ENCODE assay signal across 18 cellular contexts in the genomic region with DNA sequence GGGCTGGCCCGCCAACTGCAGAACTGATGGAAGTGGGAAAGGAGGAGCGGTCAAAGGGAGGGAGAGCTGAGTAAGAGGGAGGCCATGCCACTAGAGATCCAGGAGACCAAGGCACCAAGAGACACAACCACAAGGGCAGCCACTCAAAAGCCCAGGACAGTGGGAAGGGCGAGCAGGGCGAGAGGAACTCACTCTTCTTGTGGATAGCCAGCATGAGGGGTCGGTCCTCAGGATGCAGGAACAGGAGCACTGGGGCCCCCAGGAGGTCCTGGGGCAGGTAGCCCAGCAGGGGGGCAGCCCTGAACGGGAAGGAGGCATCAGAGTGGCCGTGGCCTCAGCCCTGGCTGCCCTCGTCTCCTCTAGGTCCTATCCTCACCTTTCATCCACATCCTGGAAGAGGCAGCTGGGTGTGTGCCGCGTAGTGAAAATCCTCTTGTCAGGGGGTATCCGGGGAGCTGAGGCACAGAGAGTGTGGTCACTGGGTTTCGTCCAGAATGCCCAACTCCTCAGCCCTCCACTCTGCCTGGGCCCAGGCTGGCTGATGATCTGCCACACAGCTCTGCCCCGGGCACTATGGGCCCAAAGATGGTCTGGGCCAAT. TPM values are rescaled to one million over a fixed set of nuclear protein-coding genes. Genes with fewer than 3 reads are reported as not detected.
A peak's percentile ranks its signal among the peaks of the same experiment; 100 is the strongest.
DNase-seq lines count a peak whose midpoint lies in the region; ATAC-seq and TF ChIP-seq lines count a peak whose summit lies in the region.
"Had no signal": no experiment of that assay in that cellular context is flagged by ENCODE, and none has a peak within 500 bp of the region (broad histone marks: within the 10 kb centered on the region; RNA-seq: fewer than 3 reads in every experiment).

No MANE protein-coding gene starts in this region.

- H3K36me3 Mint-ChIP-seq in CD4-positive, alpha-beta T cell (ENCODE audit: low read depth) = peaks cover 98% of the 10 kb centered on the region
- peaks cover 4 to 31% (median 12%) of the 10 kb centered on the region in 3 donors for H3K36me3 Mint-ChIP-seq in immature natural killer cell
- H3K36me3 Mint-ChIP-seq in stimulated activated effector memory CD8-positive, alpha-beta T cell treated with anti-CD3 and anti-CD28 coated beads, Interleukin-12 subunit alpha, Interleukin-12 subunit beta, amount 100 ng/mL, for 72 hours = no peaks in the 10 kb centered on the region

- H3K9me3 ChIP-seq in CD4-positive, alpha-beta T cell (ENCODE audit: control insufficient read depth, low read length) = no peaks in the 10 kb centered on the region
- H3K9me3 ChIP-seq: BE2C had no signal

- POLR2A ChIA-PET in CD4-positive, alpha-beta T cell (lab: Charles Lee) = interaction anchor here (1.3 to 1.7 kb wide), 3 partner anchors 9 to 75 kb away, joined by 5 to 10 read pairs (median 6); no protein-coding TSS in a partner anchor
- POLR2A ChIA-PET in RWPE1 (lab: Yijun Ruan, JAX; ENCODE audit: low non-redundant PET) = no interaction called here

- no peak for TF ChIP-seq CTCF in CD4-positive, alpha-beta T cell (IDR thresholded peaks at IDR 0.05)
- no peak for TF ChIP-seq CTCF in RWPE1 (conservative IDR thresholded peaks at IDR 0.05; ENCODE audit: low read depth)

- H3K27ac Mint-ChIP-seq in CD4-positive, alpha-beta T cell = no peak overlapping the region
- peak overlapping the region in 4 of 6 donors; percentile 42 to 73 (median 59) for H3K27ac Mint-ChIP-seq in immature natural killer cell
- H3K27ac Mint-ChIP-seq in stimulated activated effector memory CD8-positive, alpha-beta T cell treated with anti-CD3 and anti-CD28 coated beads, Interleukin-12 subunit alpha, Interleukin-12 subunit beta, amount 100 ng/mL, for 72 hours = peak overlapping the region; percentile 81
- H3K27ac Mint-ChIP-seq: nephron; T-helper 2 cell treated with Interferon-gamma antibody and Interleukin-4, amounts not matched to agents 5 μg/mL and 100 μg/mL, for 36 hours had no signal

- no peak for DNase-seq in CD4-positive, alpha-beta T cell
- DNase-seq in RWPE1 (ENCODE audit: low spot score) (no peak), immature natural killer cell (no peak), SKM-1 (lab: John Stamatoyannopoulos, UW; ENCODE audit: unreplicated experiment) (no peak), NCI-H1694 (lab: John Stamatoyannopoulos, UW) (no peak), posterior vena cava (ENCODE audit: low spot score) (no peak)
- DNase-seq in stimulated activated effector memory CD8-positive, alpha-beta T cell treated with anti-CD3 and anti-CD28 coated beads, Interleukin-12 subunit alpha, Interleukin-12 subunit beta, amount 100 ng/mL, for 72 hours (ENCODE audit: low spot score in 2 of 2) = no peak
- DNase-seq: activated CD4-positive, CD25-positive, alpha-beta regulatory T cell; activated effector memory CD4-positive, alpha-beta T cell treated with Interleukin-2 at 50 U/mL for 16 hours; anterior cingulate cortex; BE2C; NCI-H524 treated with DMSO at 0.1 percent for 48 hours; SIG-M5 had no signal

- CTCF ChIA-PET in CD4-positive, alpha-beta T cell (lab: Charles Lee) = interaction anchor here (1.1 kb wide), 1 partner anchor 9 kb away, joined by 4 read pairs; no protein-coding TSS in a partner anchor
- CTCF ChIA-PET in RWPE1 (lab: Yijun Ruan, JAX) = interaction anchor here (0.6 kb wide), 1 partner anchor 9 kb away, joined by 5 read pairs; no protein-coding TSS in a partner anchor

- peaks cover 7% of the 10 kb centered on the region for H3K27me3 Mint-ChIP-seq in CD4-positive, alpha-beta T cell
- peaks cover 55 to 69% (median 56%) of the 10 kb centered on the region in 3 donors for H3K27me3 Mint-ChIP-seq in immature natural killer cell (ENCODE audit: low read depth in 3 of 3)

- intact Hi-C loops in CD4-positive, alpha-beta T cell (cut with DNase I, micrococcal nuclease) = no loop called here
- intact Hi-C loops in posterior vena cava (cut with DNase I) = loop anchor here in 1 of 2 donors (5.0 kb wide), 1 partner anchor 916 kb away; a partner anchor contains a TSS

- H3K4me3 Mint-ChIP-seq in CD4-positive, alpha-beta T cell = peak overlapping the region; percentile 51
- H3K4me3 Mint-ChIP-seq in immature natural killer cell = peak overlapping the region in 1 of 5 donors; percentile 33
- no peak overlapping the region for H3K4me3 Mint-ChIP-seq in stimulated activated effector memory CD8-positive, alpha-beta T cell treated with anti-CD3 and anti-CD28 coated beads, Interleukin-12 subunit alpha, Interleukin-12 subunit beta, amount 100 ng/mL, for 72 hours
- H3K4me3 Mint-ChIP-seq: T-helper 2 cell treated with Interferon-gamma antibody and Interleukin-4, amounts not matched to agents 5 μg/mL and 100 μg/mL, for 36 hours had no signal

- peaks cover 29% of the 10 kb centered on the region for H3K4me1 Mint-ChIP-seq in CD4-positive, alpha-beta T cell (ENCODE audit: low read depth)
- H3K4me1 Mint-ChIP-seq in immature natural killer cell = peaks cover 9 to 33% of the 10 kb centered on the region in 2 donors
- peaks cover 27% of the 10 kb centered on the region for H3K4me1 Mint-ChIP-seq in stimulated activated effector memory CD8-positive, alpha-beta T cell treated with anti-CD3 and anti-CD28 coated beads, Interleukin-12 subunit alpha, Interleukin-12 subunit beta, amount 100 ng/mL, for 72 hours

- no peaks in the 10 kb centered on the region for H3K9me3 Mint-ChIP-seq in CD4-positive, alpha-beta T cell
- H3K9me3 Mint-ChIP-seq in immature natural killer cell = peaks cover 0 to 4% (median 0%) of the 10 kb centered on the region in 6 donors
- H3K9me3 Mint-ChIP-seq in stimulated activated effector memory CD8-positive, alpha-beta T cell treated with anti-CD3 and anti-CD28 coated beads, Interleukin-12 subunit alpha, Interleukin-12 subunit beta, amount 100 ng/mL, for 72 hours = no peaks in the 10 kb centered on the region
- H3K9me3 Mint-ChIP-seq: nephron; T-helper 2 cell treated with Interferon-gamma antibody and Interleukin-4, amounts not matched to agents 5 μg/mL and 100 μg/mL, for 36 hours had no signal

- H3K27me3 ChIP-seq in CD4-positive, alpha-beta T cell (ENCODE audit: control insufficient read depth, insufficient read depth, low read length) = no peaks in the 10 kb centered on the region
- H3K27me3 ChIP-seq: BE2C had no signal

- no peak overlapping the region for H3K27ac ChIP-seq in CD4-positive, alpha-beta T cell (ENCODE audit: low read depth, low read length)
- H3K27ac ChIP-seq in RWPE1 = peak overlapping the region; percentile 98

- ATAC-seq in CD4-positive, alpha-beta T cell (ENCODE audit: poor library complexity) = no peak
- no peak for ATAC-seq in stimulated activated effector memory CD8-positive, alpha-beta T cell treated with anti-CD3 and anti-CD28 coated beads, Interleukin-12 subunit alpha, Interleukin-12 subunit beta, amount 100 ng/mL, for 72 hours
- ATAC-seq: K562 had no signal

RNA-seq across cellular contexts. Expression of a gene that starts 4.3 kb away (rescaled TPM):
- total RNA-seq in CD4-positive, alpha-beta T cell = 1,000 to 10,000 TPM; 1,723 to 1,794 TPM
- 1 to 10 TPM; 3.5 to 8.5 (median 4.5) TPM for polyA plus RNA-seq in immature natural killer cell
- 100 to 1,000 TPM; 203 to 206 TPM for total RNA-seq in posterior vena cava

RNA-seq across cellular contexts. Expression of a gene that starts 14.8 kb away (rescaled TPM):
- total RNA-seq in CD4-positive, alpha-beta T cell = 100 to 1,000 TPM; 351 to 366 TPM
- 10 to 100 TPM; 33.6 to 93.6 (median 39.5) TPM for polyA plus RNA-seq in immature natural killer cell
- 10 to 100 TPM; 66.7 to 80.1 TPM for total RNA-seq in posterior vena cava

RNA-seq across cellular contexts. Expression of a gene that starts 24.0 kb away (rescaled TPM):
- total RNA-seq in CD4-positive, alpha-beta T cell = under 1 TPM; 0.52 to 0.53 TPM
- not detected for polyA plus RNA-seq in immature natural killer cell
- under 1 TPM in 1 of 2 donors, not detected in 1; 0.67 TPM for total RNA-seq in posterior vena cava
- total RNA-seq: lung microvascular endothelial cell had no signal

RNA-seq across cellular contexts. Expression of a gene that starts 28.3 kb away (rescaled TPM):
- 10 to 100 TPM; 12.2 to 12.9 TPM for total RNA-seq in CD4-positive, alpha-beta T cell
- 10 to 100 TPM; 53.3 to 69.3 (median 64.0) TPM for polyA plus RNA-seq in immature natural killer cell
- 10 to 100 TPM; 12.9 to 16.4 TPM for total RNA-seq in posterior vena cava

RNA-seq across cellular contexts. Expression of a gene that starts 29.6 kb away (rescaled TPM):
- total RNA-seq in CD4-positive, alpha-beta T cell = under 1 TPM; 0.81 to 0.91 TPM
- not detected for polyA plus RNA-seq in immature natural killer cell
- not detected for total RNA-seq in posterior vena cava
- total RNA-seq: H4, lung microvascular endothelial cell had no signal
- polyA plus RNA-seq: K562 had no signal

Comparison
In these comparisons a context has a peak if more than half of its experiments do, and no peak if none do; other contexts are left out.
1. RNA of a gene that starts 4.3 kb away (total RNA-seq): 1,723 to 1,794 TPM in CD4-positive, alpha-beta T cell; 203 to 206 TPM in posterior vena cava; every median in the first group is over 4 times any median in the second.
2. RNA of a gene that starts 14.8 kb away (total RNA-seq): 351 to 366 TPM in CD4-positive, alpha-beta T cell; 66.7 to 80.1 TPM in posterior vena cava; every median in the first group is over 4 times any median in the second.